1 cellular context compared by ENCODE assay signal in genomic region chr20:36836591-36837329, GRCh38.
A peak's percentile ranks its signal among the peaks of the same experiment; 100 is the strongest.
TF ChIP-seq lines count a peak whose summit lies in the region.

No MANE protein-coding gene starts in this region.

TF ChIP-seq in HepG2, 621 proteins besides CTCF, POLR2A, EP300 and RAD21 (continued from another document and continues in another):
- no peak for TF ChIP-seq KLF11 (CRISPR knock-in tag; IDR thresholded peaks at IDR 0.05)
- TF ChIP-seq BHLHE40 (IDR thresholded peaks at IDR 0.05; ENCODE audit: low read length), result peak; percentile 53; the same call in 1 of the 2 replicates
- peak; percentile 68; the same call in 1 of the 2 replicates for TF ChIP-seq SSRP1 (CRISPR knock-in tag; IDR thresholded peaks at IDR 0.05)
- TF ChIP-seq, protein P1, sequence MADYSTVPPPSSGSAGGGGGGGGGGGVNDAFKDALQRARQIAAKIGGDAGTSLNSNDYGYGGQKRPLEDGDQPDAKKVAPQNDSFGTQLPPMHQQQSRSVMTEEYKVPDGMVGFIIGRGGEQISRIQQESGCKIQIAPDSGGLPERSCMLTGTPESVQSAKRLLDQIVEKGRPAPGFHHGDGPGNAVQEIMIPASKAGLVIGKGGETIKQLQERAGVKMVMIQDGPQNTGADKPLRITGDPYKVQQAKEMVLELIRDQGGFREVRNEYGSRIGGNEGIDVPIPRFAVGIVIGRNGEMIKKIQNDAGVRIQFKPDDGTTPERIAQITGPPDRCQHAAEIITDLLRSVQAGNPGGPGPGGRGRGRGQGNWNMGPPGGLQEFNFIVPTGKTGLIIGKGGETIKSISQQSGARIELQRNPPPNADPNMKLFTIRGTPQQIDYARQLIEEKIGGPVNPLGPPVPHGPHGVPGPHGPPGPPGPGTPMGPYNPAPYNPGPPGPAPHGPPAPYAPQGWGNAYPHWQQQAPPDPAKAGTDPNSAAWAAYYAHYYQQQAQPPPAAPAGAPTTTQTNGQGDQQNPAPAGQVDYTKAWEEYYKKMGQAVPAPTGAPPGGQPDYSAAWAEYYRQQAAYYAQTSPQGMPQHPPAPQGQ (CRISPR knock-in tag; IDR thresholded peaks at IDR 0.05; ENCODE audit: borderline replicate concordance), result no peak
- TF ChIP-seq, protein P2, sequence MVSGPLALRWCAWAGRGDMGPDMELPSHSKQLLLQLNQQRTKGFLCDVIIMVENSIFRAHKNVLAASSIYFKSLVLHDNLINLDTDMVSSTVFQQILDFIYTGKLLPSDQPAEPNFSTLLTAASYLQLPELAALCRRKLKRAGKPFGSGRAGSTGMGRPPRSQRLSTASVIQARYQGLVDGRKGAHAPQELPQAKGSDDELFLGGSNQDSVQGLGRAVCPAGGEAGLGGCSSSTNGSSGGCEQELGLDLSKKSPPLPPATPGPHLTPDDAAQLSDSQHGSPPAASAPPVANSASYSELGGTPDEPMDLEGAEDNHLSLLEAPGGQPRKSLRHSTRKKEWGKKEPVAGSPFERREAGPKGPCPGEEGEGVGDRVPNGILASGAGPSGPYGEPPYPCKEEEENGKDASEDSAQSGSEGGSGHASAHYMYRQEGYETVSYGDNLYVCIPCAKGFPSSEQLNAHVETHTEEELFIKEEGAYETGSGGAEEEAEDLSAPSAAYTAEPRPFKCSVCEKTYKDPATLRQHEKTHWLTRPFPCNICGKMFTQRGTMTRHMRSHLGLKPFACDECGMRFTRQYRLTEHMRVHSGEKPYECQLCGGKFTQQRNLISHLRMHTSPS (CRISPR knock-in tag; IDR thresholded peaks at IDR 0.05; ENCODE audit: low read depth), result no peak
- TF ChIP-seq BORCS8-MEF2B (CRISPR knock-in tag; IDR thresholded peaks at IDR 0.05), result no peak
- TF ChIP-seq ZNF264 (CRISPR knock-in tag; IDR thresholded peaks at IDR 0.05), result no peak
- no peak; the same call in 1 of the 2 replicates for TF ChIP-seq NR2F2 (IDR thresholded peaks at IDR 0.05; ENCODE audit: borderline replicate concordance, low read depth)
- TF ChIP-seq, protein P3, sequence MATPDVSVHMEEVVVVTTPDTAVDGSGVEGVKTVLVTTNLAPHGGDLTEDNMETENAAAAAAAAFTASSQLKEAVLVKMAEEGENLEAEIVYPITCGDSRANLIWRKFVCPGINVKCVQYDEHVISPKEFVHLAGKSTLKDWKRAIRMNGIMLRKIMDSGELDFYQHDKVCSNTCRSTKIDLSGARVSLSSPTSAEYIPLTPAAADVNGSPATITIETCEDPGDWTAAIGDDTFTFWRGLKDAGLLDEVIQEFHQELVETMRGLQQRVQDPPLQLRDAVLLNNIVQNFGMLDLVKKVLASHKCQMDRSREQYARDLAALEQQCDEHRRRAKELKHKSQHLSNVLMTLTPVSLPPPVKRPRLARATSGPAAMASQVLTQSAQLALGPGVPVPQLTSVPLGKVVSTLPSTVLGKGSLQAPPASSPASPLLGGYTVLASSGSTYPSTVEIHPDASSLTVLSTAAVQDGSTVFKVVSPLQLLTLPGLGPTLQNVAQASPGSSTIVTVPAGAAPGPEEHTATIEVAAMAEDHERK (CRISPR knock-in tag; IDR thresholded peaks at IDR 0.05; ENCODE audit: low read depth), result no peak
- no peak for TF ChIP-seq ZNF451 (CRISPR knock-in tag; IDR thresholded peaks at IDR 0.05)
- 0 out of 2 replicates have a peak, but pooled peaks have one; percentile 71 for TF ChIP-seq REPIN1 (CRISPR knock-in tag; IDR thresholded peaks at IDR 0.05; ENCODE audit: borderline replicate concordance, low read depth)
- TF ChIP-seq ZFP41 (CRISPR knock-in tag; IDR thresholded peaks at IDR 0.05; ENCODE audit: borderline replicate concordance), result no peak
- TF ChIP-seq ZBTB3 (CRISPR knock-in tag; IDR thresholded peaks at IDR 0.05; ENCODE audit: borderline replicate concordance, low read depth), result no peak
- TF ChIP-seq ZNF749 (CRISPR knock-in tag; IDR thresholded peaks at IDR 0.05; ENCODE audit: borderline replicate concordance), result no peak
- peak; percentile 81; the same call in 1 of the 2 replicates for TF ChIP-seq ZNF614 (CRISPR knock-in tag; IDR thresholded peaks at IDR 0.05; ENCODE audit: borderline replicate concordance)
- TF ChIP-seq ZNF282 (IDR thresholded peaks at IDR 0.05; ENCODE audit: partially characterized antibody), result no peak
- TF ChIP-seq, protein P4, sequence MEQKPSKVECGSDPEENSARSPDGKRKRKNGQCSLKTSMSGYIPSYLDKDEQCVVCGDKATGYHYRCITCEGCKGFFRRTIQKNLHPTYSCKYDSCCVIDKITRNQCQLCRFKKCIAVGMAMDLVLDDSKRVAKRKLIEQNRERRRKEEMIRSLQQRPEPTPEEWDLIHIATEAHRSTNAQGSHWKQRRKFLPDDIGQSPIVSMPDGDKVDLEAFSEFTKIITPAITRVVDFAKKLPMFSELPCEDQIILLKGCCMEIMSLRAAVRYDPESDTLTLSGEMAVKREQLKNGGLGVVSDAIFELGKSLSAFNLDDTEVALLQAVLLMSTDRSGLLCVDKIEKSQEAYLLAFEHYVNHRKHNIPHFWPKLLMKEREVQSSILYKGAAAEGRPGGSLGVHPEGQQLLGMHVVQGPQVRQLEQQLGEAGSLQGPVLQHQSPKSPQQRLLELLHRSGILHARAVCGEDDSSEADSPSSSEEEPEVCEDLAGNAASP (CRISPR knock-in tag; IDR thresholded peaks at IDR 0.05; ENCODE audit: borderline replicate concordance), result peak; percentile 56
- TF ChIP-seq HDAC1 (CRISPR knock-in tag; IDR thresholded peaks at IDR 0.05), result no peak
- TF ChIP-seq, protein P5, sequence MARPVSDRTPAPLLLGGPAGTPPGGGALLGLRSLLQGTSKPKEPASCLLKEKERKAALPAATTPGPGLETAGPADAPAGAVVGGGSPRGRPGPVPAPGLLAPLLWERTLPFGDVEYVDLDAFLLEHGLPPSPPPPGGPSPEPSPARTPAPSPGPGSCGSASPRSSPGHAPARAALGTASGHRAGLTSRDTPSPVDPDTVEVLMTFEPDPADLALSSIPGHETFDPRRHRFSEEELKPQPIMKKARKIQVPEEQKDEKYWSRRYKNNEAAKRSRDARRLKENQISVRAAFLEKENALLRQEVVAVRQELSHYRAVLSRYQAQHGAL (CRISPR knock-in tag; IDR thresholded peaks at IDR 0.05; ENCODE audit: not compliant biosample characterization), result no peak
- no peak for TF ChIP-seq THAP7 (CRISPR knock-in tag; IDR thresholded peaks at IDR 0.05)
- TF ChIP-seq, protein P6, sequence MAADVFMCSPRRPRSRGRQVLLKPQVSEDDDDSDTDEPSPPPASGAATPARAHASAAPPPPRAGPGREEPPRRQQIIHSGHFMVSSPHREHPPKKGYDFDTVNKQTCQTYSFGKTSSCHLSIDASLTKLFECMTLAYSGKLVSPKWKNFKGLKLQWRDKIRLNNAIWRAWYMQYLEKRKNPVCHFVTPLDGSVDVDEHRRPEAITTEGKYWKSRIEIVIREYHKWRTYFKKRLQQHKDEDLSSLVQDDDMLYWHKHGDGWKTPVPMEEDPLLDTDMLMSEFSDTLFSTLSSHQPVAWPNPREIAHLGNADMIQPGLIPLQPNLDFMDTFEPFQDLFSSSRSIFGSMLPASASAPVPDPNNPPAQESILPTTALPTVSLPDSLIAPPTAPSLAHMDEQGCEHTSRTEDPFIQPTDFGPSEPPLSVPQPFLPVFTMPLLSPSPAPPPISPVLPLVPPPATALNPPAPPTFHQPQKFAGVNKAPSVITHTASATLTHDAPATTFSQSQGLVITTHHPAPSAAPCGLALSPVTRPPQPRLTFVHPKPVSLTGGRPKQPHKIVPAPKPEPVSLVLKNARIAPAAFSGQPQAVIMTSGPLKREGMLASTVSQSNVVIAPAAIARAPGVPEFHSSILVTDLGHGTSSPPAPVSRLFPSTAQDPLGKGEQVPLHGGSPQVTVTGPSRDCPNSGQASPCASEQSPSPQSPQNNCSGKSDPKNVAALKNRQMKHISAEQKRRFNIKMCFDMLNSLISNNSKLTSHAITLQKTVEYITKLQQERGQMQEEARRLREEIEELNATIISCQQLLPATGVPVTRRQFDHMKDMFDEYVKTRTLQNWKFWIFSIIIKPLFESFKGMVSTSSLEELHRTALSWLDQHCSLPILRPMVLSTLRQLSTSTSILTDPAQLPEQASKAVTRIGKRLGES (CRISPR knock-in tag; IDR thresholded peaks at IDR 0.05; ENCODE audit: borderline replicate concordance), result no peak
- TF ChIP-seq, protein P7, sequence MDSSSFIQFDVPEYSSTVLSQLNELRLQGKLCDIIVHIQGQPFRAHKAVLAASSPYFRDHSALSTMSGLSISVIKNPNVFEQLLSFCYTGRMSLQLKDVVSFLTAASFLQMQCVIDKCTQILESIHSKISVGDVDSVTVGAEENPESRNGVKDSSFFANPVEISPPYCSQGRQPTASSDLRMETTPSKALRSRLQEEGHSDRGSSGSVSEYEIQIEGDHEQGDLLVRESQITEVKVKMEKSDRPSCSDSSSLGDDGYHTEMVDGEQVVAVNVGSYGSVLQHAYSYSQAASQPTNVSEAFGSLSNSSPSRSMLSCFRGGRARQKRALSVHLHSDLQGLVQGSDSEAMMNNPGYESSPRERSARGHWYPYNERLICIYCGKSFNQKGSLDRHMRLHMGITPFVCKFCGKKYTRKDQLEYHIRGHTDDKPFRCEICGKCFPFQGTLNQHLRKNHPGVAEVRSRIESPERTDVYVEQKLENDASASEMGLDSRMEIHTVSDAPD (CRISPR knock-in tag; IDR thresholded peaks at IDR 0.05), result no peak
- TF ChIP-seq RAD51 (IDR thresholded peaks at IDR 0.05; ENCODE audit: borderline replicate concordance), result no peak
- no peak for TF ChIP-seq ZNF670 (CRISPR knock-in tag; IDR thresholded peaks at IDR 0.05; ENCODE audit: borderline replicate concordance)
- TF ChIP-seq ZNF260 (CRISPR knock-in tag; IDR thresholded peaks at IDR 0.05; ENCODE audit: borderline replicate concordance, low read depth), result no peak
- TF ChIP-seq ZNF33B (CRISPR knock-in tag; IDR thresholded peaks at IDR 0.05), result no peak
- TF ChIP-seq, protein P8, sequence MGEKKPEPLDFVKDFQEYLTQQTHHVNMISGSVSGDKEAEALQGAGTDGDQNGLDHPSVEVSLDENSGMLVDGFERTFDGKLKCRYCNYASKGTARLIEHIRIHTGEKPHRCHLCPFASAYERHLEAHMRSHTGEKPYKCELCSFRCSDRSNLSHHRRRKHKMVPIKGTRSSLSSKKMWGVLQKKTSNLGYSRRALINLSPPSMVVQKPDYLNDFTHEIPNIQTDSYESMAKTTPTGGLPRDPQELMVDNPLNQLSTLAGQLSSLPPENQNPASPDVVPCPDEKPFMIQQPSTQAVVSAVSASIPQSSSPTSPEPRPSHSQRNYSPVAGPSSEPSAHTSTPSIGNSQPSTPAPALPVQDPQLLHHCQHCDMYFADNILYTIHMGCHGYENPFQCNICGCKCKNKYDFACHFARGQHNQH (CRISPR knock-in tag; IDR thresholded peaks at IDR 0.05), result peak; percentile 47; the same call in 1 of the 2 replicates
- no peak for TF ChIP-seq NFYB (CRISPR knock-in tag; IDR thresholded peaks at IDR 0.05)
- TF ChIP-seq, protein P9, sequence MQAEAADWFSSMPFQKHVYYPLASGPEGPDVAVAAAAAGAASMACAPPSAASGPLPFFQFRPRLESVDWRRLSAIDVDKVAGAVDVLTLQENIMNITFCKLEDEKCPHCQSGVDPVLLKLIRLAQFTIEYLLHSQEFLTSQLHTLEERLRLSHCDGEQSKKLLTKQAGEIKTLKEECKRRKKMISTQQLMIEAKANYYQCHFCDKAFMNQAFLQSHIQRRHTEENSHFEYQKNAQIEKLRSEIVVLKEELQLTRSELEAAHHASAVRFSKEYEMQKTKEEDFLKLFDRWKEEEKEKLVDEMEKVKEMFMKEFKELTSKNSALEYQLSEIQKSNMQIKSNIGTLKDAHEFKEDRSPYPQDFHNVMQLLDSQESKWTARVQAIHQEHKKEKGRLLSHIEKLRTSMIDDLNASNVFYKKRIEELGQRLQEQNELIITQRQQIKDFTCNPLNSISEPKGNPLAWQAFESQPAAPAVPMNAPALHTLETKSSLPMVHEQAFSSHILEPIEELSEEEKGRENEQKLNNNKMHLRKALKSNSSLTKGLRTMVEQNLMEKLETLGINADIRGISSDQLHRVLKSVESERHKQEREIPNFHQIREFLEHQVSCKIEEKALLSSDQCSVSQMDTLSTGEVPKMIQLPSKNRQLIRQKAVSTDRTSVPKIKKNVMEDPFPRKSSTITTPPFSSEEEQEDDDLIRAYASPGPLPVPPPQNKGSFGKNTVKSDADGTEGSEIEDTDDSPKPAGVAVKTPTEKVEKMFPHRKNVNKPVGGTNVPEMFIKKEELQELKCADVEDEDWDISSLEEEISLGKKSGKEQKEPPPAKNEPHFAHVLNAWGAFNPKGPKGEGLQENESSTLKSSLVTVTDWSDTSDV (CRISPR knock-in tag; IDR thresholded peaks at IDR 0.05), result 0 out of 2 replicates have a peak, but pooled peaks have one; percentile 42
- no peak for TF ChIP-seq HMG20A (CRISPR knock-in tag; IDR thresholded peaks at IDR 0.05; ENCODE audit: borderline replicate concordance)
- TF ChIP-seq TBX2 (CRISPR knock-in tag; IDR thresholded peaks at IDR 0.05; ENCODE audit: borderline replicate concordance), result peak; percentile 25; the same call in 1 of the 2 replicates
- no peak for TF ChIP-seq ZNF367 (CRISPR knock-in tag; IDR thresholded peaks at IDR 0.05; ENCODE audit: borderline replicate concordance)
- no peak for TF ChIP-seq E2F1 (CRISPR knock-in tag; IDR thresholded peaks at IDR 0.05)
- no peak for TF ChIP-seq TRAFD1 (CRISPR knock-in tag; IDR thresholded peaks at IDR 0.05; ENCODE audit: borderline replicate concordance)
- TF ChIP-seq PCBP2 (optimal IDR thresholded peaks at IDR 0.05; ENCODE audit: low read depth, low read length, poor library complexity, severe bottlenecking), result no peak
- TF ChIP-seq MEIS1 (CRISPR knock-in tag; IDR thresholded peaks at IDR 0.05; ENCODE audit: borderline replicate concordance), result no peak
- TF ChIP-seq, protein P10, sequence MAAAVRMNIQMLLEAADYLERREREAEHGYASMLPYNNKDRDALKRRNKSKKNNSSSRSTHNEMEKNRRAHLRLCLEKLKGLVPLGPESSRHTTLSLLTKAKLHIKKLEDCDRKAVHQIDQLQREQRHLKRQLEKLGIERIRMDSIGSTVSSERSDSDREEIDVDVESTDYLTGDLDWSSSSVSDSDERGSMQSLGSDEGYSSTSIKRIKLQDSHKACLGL (CRISPR knock-in tag; IDR thresholded peaks at IDR 0.05), result no peak
- no peak for TF ChIP-seq TBX3 (IDR thresholded peaks at IDR 0.05; ENCODE audit: borderline replicate concordance)
